In genomic region chr2:49162151-49162550, GRCh38 we compare ENCODE assay signal across 25 cellular contexts. TPM values are rescaled to one million over a fixed set of nuclear protein-coding genes. Genes with fewer than 3 reads are reported as not detected.
"Had no signal": no experiment of that assay in that cellular context is flagged by ENCODE, and none has a peak within 500 bp of the region (broad histone marks: within the 10 kb centered on the region; RNA-seq: fewer than 3 reads in every experiment).

No MANE protein-coding gene starts in this region.

- H3K4me1 ChIP-seq: left lung, parathyroid adenoma, vagina had no signal

- H3K9me3 Mint-ChIP-seq: activated B cell treated with CpG ODN at 0.5 μM for 24 hours; activated CD8-positive, alpha-beta T cell treated with anti-CD3 and anti-CD28 coated beads for 36 hours; dendritic cell treated with granulocyte-macrophage colony-stimulating factor and Interleukin-4, amounts not matched to agents 40 ng/mL and 50 ng/mL, for 4 days; stimulated activated naive B cell treated with anti-CD40 and anti-IgM and Interleukin-4, amounts not matched to agents 10 μg/mL and 1 μg/mL and 100 μg/mL, for 72 hours had no signal

- H3K9ac ChIP-seq: parathyroid adenoma had no signal

- H3K79me2 ChIP-seq: parathyroid adenoma had no signal

- ATAC-seq: activated CD8-positive, alpha-beta T cell treated with anti-CD3 and anti-CD28 coated beads for 36 hours; activated T-cell treated with anti-CD3 and anti-CD28 coated beads, Interleukin-2, amount 50 U/mL, for 72 hours; gastroesophageal sphincter; left lung; mucosa of descending colon; natural killer cell; stimulated activated naive B cell treated with anti-CD40 and anti-IgM and Interleukin-4, amounts not matched to agents 10 μg/mL and 1 μg/mL and 100 μg/mL, for 72 hours had no signal

- H3K36me3 ChIP-seq: gastroesophageal sphincter, left lung, neutrophil, tibial artery, vagina had no signal

- H3K27ac ChIP-seq: gastroesophageal sphincter, left lung, neutrophil, parathyroid adenoma, tibial artery, vagina had no signal

- H3K27ac Mint-ChIP-seq: activated B cell treated with CpG ODN at 0.5 μM for 24 hours; activated CD8-positive, alpha-beta T cell treated with anti-CD3 and anti-CD28 coated beads for 36 hours; activated naive CD8-positive, alpha-beta T cell; activated T-cell treated with anti-CD3 and anti-CD28 coated beads, Interleukin-2, amount 50 U/mL, for 72 hours; dendritic cell treated with granulocyte-macrophage colony-stimulating factor and Interleukin-4, amounts not matched to agents 40 ng/mL and 50 ng/mL, for 4 days; natural killer cell; stimulated activated naive B cell treated with anti-CD40 and anti-IgM and Interleukin-4, amounts not matched to agents 10 μg/mL and 1 μg/mL and 100 μg/mL, for 72 hours had no signal

- DNase-seq: activated B cell treated with CpG ODN at 0.5 μM for 24 hours; activated CD4-positive, alpha-beta T cell treated with anti-CD3 and anti-CD28 coated beads for 48 hours; activated CD8-positive, alpha-beta T cell treated with anti-CD3 and anti-CD28 coated beads for 36 hours; activated gamma-delta T cell; activated T-cell treated with anti-CD3 and anti-CD28 coated beads, Interleukin-2, amount 50 U/mL, for 72 hours; amygdala; effector memory CD4-positive, alpha-beta T cell; left lung; mammary epithelial cell; mucosa of descending colon; natural killer cell; stimulated activated CD4-positive, alpha-beta T cell treated with anti-CD3 and anti-CD28 coated beads, Interleukin-4, amount 100 ng/mL, for 1 hour; stimulated activated naive B cell treated with anti-CD40 and anti-IgM and Interleukin-4, amounts not matched to agents 10 μg/mL and 1 μg/mL and 100 μg/mL, for 72 hours; T-helper 2 cell; tibial artery had no signal

- H3K4me1 Mint-ChIP-seq: activated B cell treated with CpG ODN at 0.5 μM for 24 hours; natural killer cell; stimulated activated naive B cell treated with anti-CD40 and anti-IgM and Interleukin-4, amounts not matched to agents 10 μg/mL and 1 μg/mL and 100 μg/mL, for 72 hours had no signal

- H3K36me3 Mint-ChIP-seq: activated naive CD8-positive, alpha-beta T cell; natural killer cell; stimulated activated naive B cell treated with anti-CD40 and anti-IgM and Interleukin-4, amounts not matched to agents 10 μg/mL and 1 μg/mL and 100 μg/mL, for 72 hours had no signal

- H3K9me3 ChIP-seq: gastroesophageal sphincter, mucosa of descending colon, neutrophil, tibial artery, vagina had no signal

- H3K4me3 ChIP-seq: gastroesophageal sphincter, left lung, mucosa of descending colon, tibial artery, vagina had no signal

- H2AFZ ChIP-seq: parathyroid adenoma had no signal

- H3K27me3 ChIP-seq: gastroesophageal sphincter, left lung, neutrophil, tibial artery, vagina had no signal

- H3K4me3 Mint-ChIP-seq: activated B cell treated with CpG ODN at 0.5 μM for 24 hours; activated CD8-positive, alpha-beta T cell treated with anti-CD3 and anti-CD28 coated beads for 36 hours; activated naive CD8-positive, alpha-beta T cell; activated T-cell treated with anti-CD3 and anti-CD28 coated beads, Interleukin-2, amount 50 U/mL, for 72 hours; dendritic cell treated with granulocyte-macrophage colony-stimulating factor and Interleukin-4, amounts not matched to agents 40 ng/mL and 50 ng/mL, for 4 days; natural killer cell; stimulated activated naive B cell treated with anti-CD40 and anti-IgM and Interleukin-4, amounts not matched to agents 10 μg/mL and 1 μg/mL and 100 μg/mL, for 72 hours had no signal

- H3K27me3 Mint-ChIP-seq: activated B cell treated with CpG ODN at 0.5 μM for 24 hours; activated CD8-positive, alpha-beta T cell treated with anti-CD3 and anti-CD28 coated beads for 36 hours; activated naive CD8-positive, alpha-beta T cell; dendritic cell treated with granulocyte-macrophage colony-stimulating factor and Interleukin-4, amounts not matched to agents 40 ng/mL and 50 ng/mL, for 4 days; stimulated activated naive B cell treated with anti-CD40 and anti-IgM and Interleukin-4, amounts not matched to agents 10 μg/mL and 1 μg/mL and 100 μg/mL, for 72 hours had no signal

- FAIRE-seq: bronchial epithelial cell, keratinocyte had no signal

RNA-seq across cellular contexts. Expression of gene FSHR, which starts 7.8 kb away (rescaled TPM):
- total RNA-seq: activated B cell treated with CpG ODN at 0.5 μM for 24 hours; activated CD8-positive, alpha-beta T cell treated with anti-CD3 and anti-CD28 coated beads for 36 hours; activated T-cell treated with anti-CD3 and anti-CD28 coated beads, Interleukin-2, amount 50 U/mL, for 72 hours; bronchial epithelial cell; cerebellum; gastroesophageal sphincter; left lung; mammary epithelial cell; mucosa of descending colon; natural killer cell; subcutaneous adipose tissue; vagina had no signal
- polyA plus RNA-seq: keratinocyte, mammary epithelial cell had no signal
